Comparison of ENCODE assay signal across 28 cellular contexts in the genomic region with DNA sequence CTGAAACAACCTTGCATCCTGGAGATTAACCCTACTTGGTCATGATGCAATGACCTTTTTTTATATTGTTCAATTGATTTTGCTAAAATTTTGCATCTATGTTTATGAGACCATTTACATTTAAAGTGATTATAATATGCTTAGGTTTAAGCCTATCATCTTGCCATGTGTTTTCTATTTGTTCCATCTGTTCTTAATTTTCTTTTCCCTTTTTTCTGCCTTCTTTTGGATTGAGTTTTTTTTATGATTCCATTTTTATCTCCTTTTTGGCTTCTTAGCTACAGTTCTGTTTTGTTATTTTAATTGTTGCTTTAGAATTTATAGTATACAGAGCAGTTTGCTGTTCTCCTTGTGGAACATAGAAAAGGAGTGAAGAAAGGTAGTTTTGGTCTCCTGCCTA.
DNase-seq lines count a peak whose midpoint lies in the region; ATAC-seq, FAIRE-seq and TF ChIP-seq lines count a peak whose summit lies in the region.
"Had no signal": no experiment of that assay in that cellular context is flagged by ENCODE, and none has a peak within 500 bp of the region (broad histone marks: within the 10 kb centered on the region; RNA-seq: fewer than 3 reads in every experiment).

No MANE protein-coding gene starts in this region.

- TF ChIP-seq POLR2A in HepG2 (IDR thresholded peaks at IDR 0.05; ENCODE audit: insufficient read depth in 1 of 2, low read depth in 2 of 2, low read length in 2 of 2) = no peak
- TF ChIP-seq POLR2A in right lobe of liver (IDR thresholded peaks at IDR 0.05) = no peak

- TF ChIP-seq CTCF in HepG2 (CRISPR knock-in tag; IDR thresholded peaks at IDR 0.05) (no peak), right lobe of liver (IDR thresholded peaks at IDR 0.05) (no peak), mesothelial cell of epicardium (IDR thresholded peaks at IDR 0.05; ENCODE audit: unreplicated experiment) (no peak), A673 (conservative IDR thresholded peaks at IDR 0.05; ENCODE audit: low read depth, low read length) (no peak)

- H3K36me3 ChIP-seq in HepG2 (replicated peaks in 1 of 2; ENCODE audit: control insufficient read depth in 1 of 2, insufficient read depth in 2 of 2, low read length in 2 of 2) = no peaks in the 10 kb centered on the region
- H3K36me3 ChIP-seq in right lobe of liver = no peaks in the 10 kb centered on the region
- H3K36me3 ChIP-seq in A673 (ENCODE audit: insufficient read depth, low read length, poor library complexity, severe bottlenecking) = no peaks in the 10 kb centered on the region
- H3K36me3 ChIP-seq: BE2C, SJSA1 had no signal

- in situ Hi-C loops in HepG2 (cut with HindIII; ENCODE audit: extremely low pct_ligation_motif_present, low pct_unique_long_range_greater_than_20kb) = no loop called here

- no peaks in the 10 kb centered on the region for H4K20me1 ChIP-seq in HepG2 (ENCODE audit: insufficient read depth, low read length)

- CTCF ChIA-PET in HepG2 (lab: Yijun Ruan, JAX; ENCODE audit: low intra/inter-chr PET ratio, low total read pairs) (no interaction called here), A673 (lab: Charles Lee) (no interaction called here)

- H3K9me3 ChIP-seq in HepG2 (ENCODE audit: low read length) (no peaks in the 10 kb centered on the region), right lobe of liver (no peaks in the 10 kb centered on the region), A673 (ENCODE audit: low read depth, low read length, poor library complexity, severe bottlenecking) (no peaks in the 10 kb centered on the region)
- H3K9me3 ChIP-seq: BE2C, SJSA1 had no signal

- H3K9me3 Mint-ChIP-seq in mesothelial cell of epicardium = peaks cover 26% of the 10 kb centered on the region

- TF ChIP-seq EP300 in HepG2 (IDR thresholded peaks at IDR 0.05; ENCODE audit: low read depth in 2 of 2, low read length in 2 of 2) (no peak), HepG2 (CRISPR knock-in tag; IDR thresholded peaks at IDR 0.05; ENCODE audit: borderline replicate concordance) (no peak)

- POLR2A ChIA-PET in HepG2 (lab: Yijun Ruan, JAX) (no interaction called here), A673 (lab: Charles Lee; ENCODE audit: low non-redundant PET) (no interaction called here)

- no peak overlapping the region for H2AFZ ChIP-seq in HepG2 (ENCODE audit: low read length)

- no peaks in the 10 kb centered on the region for H3K79me2 ChIP-seq in HepG2 (ENCODE audit: insufficient read depth, low read length)

- H3K27ac ChIP-seq in HepG2 (ENCODE audit: extremely low read length, insufficient read depth, low read length) (no peak overlapping the region), right lobe of liver (no peak overlapping the region), A673 (ENCODE audit: low read depth, low read length, poor library complexity, severe bottlenecking) (no peak overlapping the region)
- H3K27ac ChIP-seq: 22Rv1, PC-9, SJSA1 had no signal

- no peak overlapping the region for H3K4me3 ChIP-seq in HepG2 (replicated peaks in 1 of 3; ENCODE audit: insufficient read depth in 1 of 3, low read depth in 2 of 3, low read length in 3 of 3)
- H3K4me3 ChIP-seq in right lobe of liver = no peak overlapping the region
- no peak overlapping the region for H3K4me3 ChIP-seq in A673 (ENCODE audit: low read depth, low read length, poor library complexity, severe bottlenecking)
- H3K4me3 ChIP-seq: K562, PC-9, SJSA1 had no signal

- ATAC-seq in HepG2 = no peak
- ATAC-seq in right lobe of liver = no peak
- ATAC-seq in GM18873 (IDR thresholded peaks at IDR 0.05; ENCODE audit: low FRiP score, unreplicated experiment) = no peak
- no peak for ATAC-seq in activated CD4-positive, CD25-positive, alpha-beta regulatory T cell treated with anti-CD3 and anti-CD28 coated beads, Interleukin-2, amount 50 U/mL, for 24 hours
- ATAC-seq: K562 had no signal

- intact Hi-C loops in HepG2 (cut with micrococcal nuclease; ENCODE audit: unreplicated experiment) (no loop called here), right lobe of liver (cut with DNase I) (no loop called here), A673 (cut with micrococcal nuclease; ENCODE audit: unreplicated experiment) (no loop called here)

- H3K4me1 Mint-ChIP-seq in mesothelial cell of epicardium = peaks cover 16% of the 10 kb centered on the region
- H3K4me1 Mint-ChIP-seq: CD8-positive, alpha-beta memory T cell had no signal

- TF ChIP-seq RAD21 in HepG2 (CRISPR knock-in tag; IDR thresholded peaks at IDR 0.05) = no peak

- H3K27ac Mint-ChIP-seq in mesothelial cell of epicardium = peak overlapping the region; percentile 68
- H3K27ac Mint-ChIP-seq: CD8-positive, alpha-beta memory T cell had no signal

- no peak overlapping the region for H3K4me3 Mint-ChIP-seq in mesothelial cell of epicardium
- H3K4me3 Mint-ChIP-seq: CD14-positive monocyte; CD8-positive, alpha-beta memory T cell had no signal

- H3K4me2 ChIP-seq in HepG2 (ENCODE audit: low read depth, low read length) = no peak overlapping the region
- H3K4me2 ChIP-seq: PC-9 had no signal

- FAIRE-seq in HepG2 (lab: Jason Lieb, UNC) = no peak
- FAIRE-seq: GM18507, H54, K562 had no signal

- H3K27me3 ChIP-seq in HepG2 (ENCODE audit: control insufficient read depth in 1 of 2, insufficient read depth in 2 of 2, low read length in 2 of 2) (no peaks in the 10 kb centered on the region), right lobe of liver (no peaks in the 10 kb centered on the region), A673 (replicated peaks; ENCODE audit: insufficient read depth, low read depth, low read length, poor library complexity) (peaks cover 5% of the 10 kb centered on the region)
- H3K27me3 ChIP-seq: BE2C, SJSA1 had no signal

- no peaks in the 10 kb centered on the region for H3K27me3 Mint-ChIP-seq in mesothelial cell of epicardium (ENCODE audit: low read depth)

- H3K9ac ChIP-seq in HepG2 (ENCODE audit: insufficient read depth, low read depth, low read length) = no peak overlapping the region

- no TSS peak for BruUV-seq in HepG2 (replicated peaks; lab: Mats Ljungman, UMichigan)
- BruUV-seq in A673 (replicated peaks; lab: Mats Ljungman, UMichigan) = no TSS peak

- peaks cover 7% of the 10 kb centered on the region for H3K36me3 Mint-ChIP-seq in mesothelial cell of epicardium
- H3K36me3 Mint-ChIP-seq: CD14-positive monocyte; CD8-positive, alpha-beta memory T cell had no signal

- H3K4me1 ChIP-seq in HepG2 (ENCODE audit: insufficient read depth, low read length) = no peaks in the 10 kb centered on the region
- no peaks in the 10 kb centered on the region for H3K4me1 ChIP-seq in right lobe of liver
- H3K4me1 ChIP-seq in A673 (ENCODE audit: insufficient read depth, low read length, poor library complexity, severe bottlenecking) = no peaks in the 10 kb centered on the region
- H3K4me1 ChIP-seq: BE2C, SJSA1 had no signal

- DNase-seq in HepG2 (ENCODE audit: low spot score) (no peak), right lobe of liver (no peak), fibroblast of gingiva (ENCODE audit: low read depth) (peak; percentile 41), mesothelial cell of epicardium (ENCODE audit: low spot score in 2 of 2, unreplicated experiment in 2 of 2) (no peak), A673 (ENCODE audit: low spot score) (no peak)
- DNase-seq: ACHN; BE2C; Calu3; CD8-positive, alpha-beta memory T cell; DMS153; DND-41; Kasumi-1; MV-4-11; NCI-H1105 treated with DMSO at 0.1 percent for 48 hours; NCI-H2081; NCI-H2227 treated with DMSO at 0.1 percent for 48 hours; NCI-H526 treated with DMSO at 0.1 percent for 48 hours; PC-9; Right ventricle myocardium superior; RPMI8226 had no signal

TF ChIP-seq in HepG2, 621 proteins besides CTCF, POLR2A, EP300 and RAD21:
- TF ChIP-seq, protein P1, sequence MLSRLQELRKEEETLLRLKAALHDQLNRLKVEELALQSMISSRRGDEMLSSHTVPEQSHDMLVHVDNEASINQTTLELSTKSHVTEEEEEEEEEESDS (CRISPR knock-in tag; IDR thresholded peaks at IDR 0.05; ENCODE audit: borderline replicate concordance) = no peak
- TF ChIP-seq PCBP1 (IDR thresholded peaks at IDR 0.05; ENCODE audit: borderline replicate concordance, low read depth, low read length) (no peak), MNT (IDR thresholded peaks at IDR 0.05) (peak; percentile 73)
TF ChIP-seq in HepG2: peak in this region for 1.
